ENCODE assay signal across 8 cellular contexts in genomic region chr6:143337201-143337949, GRCh38.
DNase-seq lines count a peak whose midpoint lies in the region; ATAC-seq lines count a peak whose summit lies in the region.

No MANE protein-coding gene starts in this region.

- DNase-seq in NCI-H146 (lab: John Stamatoyannopoulos, UW): peak; percentile 54
- DNase-seq in NCI-H146 treated with DMSO at 0.1 percent for 48 hours (lab: John Stamatoyannopoulos, UW; ENCODE audit: unreplicated experiment): no peak
- peak; percentile 10 for DNase-seq in NCI-H748 treated with DMSO at 0.1 percent for 48 hours (lab: John Stamatoyannopoulos, UW)
- peak; percentile 28 for DNase-seq in activated T-helper 1 cell treated with Interleukin-2 at 50 U/mL for 16 hours (ENCODE audit: low read depth)
- DNase-seq in iPS DF 4.7 (ENCODE audit: extremely low read depth, low spot score): peak; percentile 41
- DNase-seq in stimulated activated CD4-positive, alpha-beta T cell treated with anti-CD3 and anti-CD28 coated beads, TNF-alpha, amount 100 ng/mL, for 4 hours (ENCODE audit: low read depth in 3 of 3): peak; percentile 18 to 32 (median 28)
- no peak for DNase-seq in NCI-H1436 (lab: John Stamatoyannopoulos, UW)

- no peak for ATAC-seq in GM18870 (IDR thresholded peaks at IDR 0.05; ENCODE audit: unreplicated experiment)

Comparison
In these comparisons a context has a peak if more than half of its experiments do, and no peak if none do; other contexts are left out.
1. DNase-seq: peak in NCI-H146 (single experiment), NCI-H748 treated with DMSO at 0.1 percent for 48 hours (single experiment), activated T-helper 1 cell treated with Interleukin-2 at 50 U/mL for 16 hours (single experiment), iPS DF 4.7 (single experiment) and stimulated activated CD4-positive, alpha-beta T cell treated with anti-CD3 and anti-CD28 coated beads, TNF-alpha, amount 100 ng/mL, for 4 hours (3 of 3); none in NCI-H146 treated with DMSO at 0.1 percent for 48 hours (single experiment) and NCI-H1436 (single experiment).